1 cellular context compared by ENCODE assay signal in genomic region chr11:17770917-17771316, GRCh38.
TF ChIP-seq lines count a peak whose summit lies in the region.

No MANE protein-coding gene starts in this region.

TF ChIP-seq in H1, 55 proteins besides CTCF, POLR2A, EP300 and RAD21:
- TF ChIP-seq RFX5 (IDR thresholded peaks at IDR 0.05; ENCODE audit: borderline replicate concordance, low read depth, low read length) (no peak), SP1 (IDR thresholded peaks at IDR 0.05; ENCODE audit: low read depth, low read length) (no peak), GTF2F1 (IDR thresholded peaks at IDR 0.05; ENCODE audit: borderline replicate concordance, low read depth, low read length) (no peak), CBX8 (IDR thresholded peaks at IDR 0.05; ENCODE audit: borderline replicate concordance, low read depth, low read length) (no peak), TAF1 (IDR thresholded peaks at IDR 0.05; ENCODE audit: low read depth, low read length) (no peak), GABPA (IDR thresholded peaks at IDR 0.05; ENCODE audit: borderline replicate concordance, insufficient read depth, low read length) (no peak), CEBPB (IDR thresholded peaks at IDR 0.05; ENCODE audit: low read depth, low read length) (no peak)
- TF ChIP-seq, protein P1, sequence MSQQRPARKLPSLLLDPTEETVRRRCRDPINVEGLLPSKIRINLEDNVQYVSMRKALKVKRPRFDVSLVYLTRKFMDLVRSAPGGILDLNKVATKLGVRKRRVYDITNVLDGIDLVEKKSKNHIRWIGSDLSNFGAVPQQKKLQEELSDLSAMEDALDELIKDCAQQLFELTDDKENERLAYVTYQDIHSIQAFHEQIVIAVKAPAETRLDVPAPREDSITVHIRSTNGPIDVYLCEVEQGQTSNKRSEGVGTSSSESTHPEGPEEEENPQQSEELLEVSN (IDR thresholded peaks at IDR 0.05), result no peak
